In genomic region chr16:1054660-1055556, GRCh38 we compare ENCODE assay signal across 8 cellular contexts. TPM values are rescaled to one million over a fixed set of nuclear protein-coding genes. Genes with fewer than 3 reads are reported as not detected.
DNase-seq lines count a peak whose midpoint lies in the region; ATAC-seq and TF ChIP-seq lines count a peak whose summit lies in the region.

No MANE protein-coding gene starts in this region.

- H3K4me3 ChIP-seq in mammary epithelial cell (replicated peaks in 1 of 3; ENCODE audit: insufficient read depth in 1 of 3, low read depth in 2 of 3, low read length in 3 of 3) = no peak overlapping the region

- ATAC-seq in HG03460 (IDR thresholded peaks at IDR 0.05; ENCODE audit: unreplicated experiment) = no peak

- in situ Hi-C loops in mammary epithelial cell (cut with MboI; ENCODE audit: low sequenced_read_pairs in 2 of 2) = loop anchor here in 1 of 2 donors (25.0 kb wide), 1 partner anchor 343 kb away; the partner anchor contains the start of genes ANTKMT, FBXL16 and METRN

- CTCF ChIA-PET in RWPE1 (lab: Yijun Ruan, JAX) (interaction anchor here (0.6 to 1.4 kb wide), 10 partner anchors 10 to 270 kb away, joined by 3 to 5 read pairs (median 3); no protein-coding TSS in a partner anchor), mammary epithelial cell (lab: Charles Lee; ENCODE audit: low non-redundant PET) (no interaction called here)

- H2AFZ ChIP-seq in mammary epithelial cell (ENCODE audit: low read depth, low read length) = no peak overlapping the region

- no peaks in the 10 kb centered on the region for H3K4me1 ChIP-seq in mammary epithelial cell (ENCODE audit: insufficient read depth, low read length)

- BruUV-seq in mammary epithelial cell (replicated peaks; lab: Mats Ljungman, UMichigan) = no TSS peak

- no peaks in the 10 kb centered on the region for H4K20me1 ChIP-seq in mammary epithelial cell (ENCODE audit: insufficient read depth, low read length)

- H3K27ac ChIP-seq in RWPE1 (no peak overlapping the region), mammary epithelial cell (ENCODE audit: insufficient read depth, low read depth, low read length) (no peak overlapping the region), layer of hippocampus (ENCODE audit: low read depth, low read length) (peak overlapping the region; percentile 62)

- POLR2A ChIA-PET in RWPE1 (lab: Yijun Ruan, JAX; ENCODE audit: low non-redundant PET) = no interaction called here

- intact Hi-C loops in mammary epithelial cell (cut with micrococcal nuclease) = loop anchor here (1.0 to 5.0 kb wide), 3 partner anchors 142 to 344 kb away; no protein-coding TSS in a partner anchor

- dilution Hi-C loops in mammary epithelial cell (cut with HindIII; ENCODE audit: low sequenced_read_pairs) = no loop called here

- H3K9ac ChIP-seq in mammary epithelial cell (ENCODE audit: insufficient read depth, low read length) = no peak overlapping the region

- no peak overlapping the region for H3K4me2 ChIP-seq in mammary epithelial cell (ENCODE audit: insufficient read depth, low read depth, low read length)

- peaks cover 4% of the 10 kb centered on the region for H3K9me3 ChIP-seq in mammary epithelial cell (replicated peaks; ENCODE audit: insufficient read depth, low read length)

- peak; percentile 52 for DNase-seq in stimulated activated CD4-positive, alpha-beta T cell treated with anti-CD3 and anti-CD28 coated beads, Interleukin-12 subunit alpha, Interleukin-12 subunit beta, amount 100 ng/mL, for 4 hours
- no peak for DNase-seq in stimulated activated CD4-positive, alpha-beta T cell treated with anti-CD3 and anti-CD28 coated beads, Interleukin-1b, Interleukin-23, amount 100 ng/mL, for 48 hours
- DNase-seq in RWPE1 (ENCODE audit: low spot score) = peak; percentile 50
- peak; percentile 16 for DNase-seq in mammary epithelial cell
- DNase-seq in stimulated activated CD8-positive, alpha-beta memory T cell treated with anti-CD3 and anti-CD28 coated beads, Interleukin-4, amount 100 ng/mL, for 48 hours = peak; percentile 71
- no peak for DNase-seq in NOMO-1 treated with dmso at 0.1 percent for 144 hours (lab: John Stamatoyannopoulos, UW; ENCODE audit: unreplicated experiment)

- H3K27me3 ChIP-seq in mammary epithelial cell (ENCODE audit: insufficient read depth, low read length) (no peaks in the 10 kb centered on the region), layer of hippocampus (ENCODE audit: control insufficient read depth, insufficient read depth, low read length) (no peaks in the 10 kb centered on the region)

- TF ChIP-seq CTCF in RWPE1 (conservative IDR thresholded peaks at IDR 0.05; ENCODE audit: low read depth) (peak; percentile 90), mammary epithelial cell (conservative IDR thresholded peaks at IDR 0.05 in 1 of 2, IDR thresholded peaks at IDR 0.05 in 1 of 2; ENCODE audit: extremely low read depth in 1 of 2, insufficient read depth in 1 of 2, low read depth in 1 of 2, low read length in 2 of 2) (peak; percentile 57 to 81)

- no peaks in the 10 kb centered on the region for H3K36me3 ChIP-seq in mammary epithelial cell (ENCODE audit: insufficient read depth, low read length)

- WGBS in mammary epithelial cell (ENCODE audit: low coverage, missing lambda C conversion rate) = 33% methylated on average over 3 of the region's 34 CpGs

- no peaks in the 10 kb centered on the region for H3K79me2 ChIP-seq in mammary epithelial cell (ENCODE audit: insufficient read depth, low read length)

RNA-seq across cellular contexts. Expression of gene SSTR5, which starts 17.6 kb away (rescaled TPM):
- total RNA-seq in mammary epithelial cell = not detected
- not detected for polyA plus RNA-seq in mammary epithelial cell
- not detected for polyA minus RNA-seq in mammary epithelial cell

RNA-seq across cellular contexts. Expression of gene C1QTNF8, which starts 41.1 kb away (rescaled TPM):
- not detected for total RNA-seq in mammary epithelial cell
- polyA plus RNA-seq in mammary epithelial cell = not detected
- not detected for polyA minus RNA-seq in mammary epithelial cell

Comparison
In these comparisons a context has a peak if more than half of its experiments do, and no peak if none do; other contexts are left out.
1. DNase-seq: peak in stimulated activated CD4-positive, alpha-beta T cell treated with anti-CD3 and anti-CD28 coated beads, Interleukin-12 subunit alpha, Interleukin-12 subunit beta, amount 100 ng/mL, for 4 hours (single experiment), RWPE1 (single experiment), mammary epithelial cell (single experiment) and stimulated activated CD8-positive, alpha-beta memory T cell treated with anti-CD3 and anti-CD28 coated beads, Interleukin-4, amount 100 ng/mL, for 48 hours (single experiment); none in stimulated activated CD4-positive, alpha-beta T cell treated with anti-CD3 and anti-CD28 coated beads, Interleukin-1b, Interleukin-23, amount 100 ng/mL, for 48 hours (single experiment) and NOMO-1 treated with dmso at 0.1 percent for 144 hours (single experiment).